In the genomic region with DNA sequence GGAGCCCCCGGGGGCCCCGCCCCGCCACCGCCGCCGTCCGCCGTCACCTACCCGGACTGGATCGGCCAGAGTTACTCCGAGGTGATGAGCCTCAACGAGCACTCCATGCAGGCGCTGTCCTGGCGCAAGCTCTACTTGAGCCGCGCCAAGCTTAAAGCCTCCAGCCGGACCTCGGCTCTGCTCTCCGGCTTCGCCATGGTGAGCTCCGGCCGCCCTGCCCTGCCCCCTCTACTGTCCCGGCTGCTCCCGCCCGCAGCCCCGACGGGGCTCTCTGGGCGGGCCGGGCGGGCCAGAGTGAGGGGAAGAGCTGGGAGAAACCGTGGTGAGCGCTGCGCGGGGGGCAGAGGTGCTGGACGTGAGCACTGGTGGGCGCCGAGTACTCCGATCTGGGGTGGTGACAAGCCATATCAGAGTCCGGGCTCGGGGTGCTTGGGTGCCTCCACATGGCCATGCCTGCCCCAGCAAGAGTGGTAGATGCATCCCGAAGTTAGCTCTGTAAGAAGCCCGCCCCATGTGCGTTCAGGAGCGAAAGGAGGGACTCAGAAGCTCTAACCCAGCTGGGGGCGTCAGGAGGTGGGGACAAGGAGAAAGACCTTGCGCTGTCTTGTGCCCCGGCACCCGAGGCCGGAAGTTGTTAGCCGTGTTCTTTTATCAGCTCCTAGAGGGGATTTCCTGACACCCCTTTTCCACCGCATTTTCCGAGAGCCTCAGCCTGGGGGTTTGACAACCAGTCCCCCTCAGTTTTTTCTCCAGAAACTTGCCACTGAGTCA, we compare ENCODE assay signal across 1 cellular context.
TF ChIP-seq lines count a peak whose summit lies in the region.

No MANE protein-coding gene starts in this region.

TF ChIP-seq in HepG2, 621 proteins besides CTCF, POLR2A, EP300 and RAD21 (continued from another document and continues in another):
- TF ChIP-seq, protein P1, sequence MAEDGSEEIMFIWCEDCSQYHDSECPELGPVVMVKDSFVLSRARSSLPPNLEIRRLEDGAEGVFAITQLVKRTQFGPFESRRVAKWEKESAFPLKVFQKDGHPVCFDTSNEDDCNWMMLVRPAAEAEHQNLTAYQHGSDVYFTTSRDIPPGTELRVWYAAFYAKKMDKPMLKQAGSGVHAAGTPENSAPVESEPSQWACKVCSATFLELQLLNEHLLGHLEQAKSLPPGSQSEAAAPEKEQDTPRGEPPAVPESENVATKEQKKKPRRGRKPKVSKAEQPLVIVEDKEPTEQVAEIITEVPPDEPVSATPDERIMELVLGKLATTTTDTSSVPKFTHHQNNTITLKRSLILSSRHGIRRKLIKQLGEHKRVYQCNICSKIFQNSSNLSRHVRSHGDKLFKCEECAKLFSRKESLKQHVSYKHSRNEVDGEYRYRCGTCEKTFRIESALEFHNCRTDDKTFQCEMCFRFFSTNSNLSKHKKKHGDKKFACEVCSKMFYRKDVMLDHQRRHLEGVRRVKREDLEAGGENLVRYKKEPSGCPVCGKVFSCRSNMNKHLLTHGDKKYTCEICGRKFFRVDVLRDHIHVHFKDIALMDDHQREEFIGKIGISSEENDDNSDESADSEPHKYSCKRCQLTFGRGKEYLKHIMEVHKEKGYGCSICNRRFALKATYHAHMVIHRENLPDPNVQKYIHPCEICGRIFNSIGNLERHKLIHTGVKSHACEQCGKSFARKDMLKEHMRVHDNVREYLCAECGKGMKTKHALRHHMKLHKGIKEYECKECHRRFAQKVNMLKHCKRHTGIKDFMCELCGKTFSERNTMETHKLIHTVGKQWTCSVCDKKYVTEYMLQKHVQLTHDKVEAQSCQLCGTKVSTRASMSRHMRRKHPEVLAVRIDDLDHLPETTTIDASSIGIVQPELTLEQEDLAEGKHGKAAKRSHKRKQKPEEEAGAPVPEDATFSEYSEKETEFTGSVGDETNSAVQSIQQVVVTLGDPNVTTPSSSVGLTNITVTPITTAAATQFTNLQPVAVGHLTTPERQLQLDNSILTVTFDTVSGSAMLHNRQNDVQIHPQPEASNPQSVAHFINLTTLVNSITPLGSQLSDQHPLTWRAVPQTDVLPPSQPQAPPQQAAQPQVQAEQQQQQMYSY (CRISPR knock-in tag; IDR thresholded peaks at IDR 0.05): no peak
- TF ChIP-seq PPARG (CRISPR knock-in tag; conservative IDR thresholded peaks at IDR 0.05) (no peak), ARHGAP35 (CRISPR knock-in tag; IDR thresholded peaks at IDR 0.05; ENCODE audit: borderline replicate concordance) (no peak), ZSCAN31 (CRISPR knock-in tag; IDR thresholded peaks at IDR 0.05; ENCODE audit: low read depth) (no peak), THAP11 (CRISPR knock-in tag; IDR thresholded peaks at IDR 0.05) (no peak), SNRNP70 (IDR thresholded peaks at IDR 0.05; ENCODE audit: low read depth, low read length) (no peak), KDM5B (CRISPR knock-in tag; IDR thresholded peaks at IDR 0.05; ENCODE audit: borderline replicate concordance) (peak; percentile 21; the same call in 1 of the 2 replicates), CHCHD3 (CRISPR knock-in tag; IDR thresholded peaks at IDR 0.05) (peak; percentile 67; the same call in 1 of the 2 replicates), ZFY (CRISPR knock-in tag; IDR thresholded peaks at IDR 0.05) (no peak; the same call in 1 of the 2 replicates), NPAS2 (CRISPR knock-in tag; IDR thresholded peaks at IDR 0.05; ENCODE audit: borderline replicate concordance) (no peak), SRSF1 (optimal IDR thresholded peaks at IDR 0.05; ENCODE audit: low read depth, low read length) (no peak), MAFF (IDR thresholded peaks at IDR 0.05; ENCODE audit: low read depth, low read length) (no peak), PRPF4 (IDR thresholded peaks at IDR 0.05; ENCODE audit: low read depth, low read length, poor library complexity, severe bottlenecking) (no peak), ZNF773 (CRISPR knock-in tag; IDR thresholded peaks at IDR 0.05; ENCODE audit: borderline replicate concordance) (peak; percentile 49; the same call in 1 of the 2 replicates), KLF15 (CRISPR knock-in tag; IDR thresholded peaks at IDR 0.05; ENCODE audit: borderline replicate concordance) (0 out of 2 replicates have a peak, but pooled peaks have one; percentile 45), CREM (IDR thresholded peaks at IDR 0.05) (no peak), CREM (CRISPR knock-in tag; IDR thresholded peaks at IDR 0.05) (no peak), MTF2 (CRISPR knock-in tag; IDR thresholded peaks at IDR 0.05; ENCODE audit: borderline replicate concordance) (no peak), ZNF713 (CRISPR knock-in tag; IDR thresholded peaks at IDR 0.05) (no peak), HOXD1 (CRISPR knock-in tag; IDR thresholded peaks at IDR 0.05) (0 out of 2 replicates have a peak, but pooled peaks have one; percentile 43), ETV6 (CRISPR knock-in tag; conservative IDR thresholded peaks at IDR 0.05) (no peak), WIZ (CRISPR knock-in tag; IDR thresholded peaks at IDR 0.05) (no peak), ARNT (IDR thresholded peaks at IDR 0.05) (no peak), ZNF264 (CRISPR knock-in tag; IDR thresholded peaks at IDR 0.05) (no peak), MAFK (conservative IDR thresholded peaks at IDR 0.05 in 1 of 2, IDR thresholded peaks at IDR 0.05 in 1 of 2; ENCODE audit: low read length in 2 of 2) (no peak), DR1 (CRISPR knock-in tag; IDR thresholded peaks at IDR 0.05) (no peak), ZNF274 (CRISPR knock-in tag; IDR thresholded peaks at IDR 0.05) (no peak; the same call in 1 of the 2 replicates), NCOA1 (CRISPR knock-in tag; IDR thresholded peaks at IDR 0.05) (no peak), MED13 (CRISPR knock-in tag; IDR thresholded peaks at IDR 0.05) (no peak)
- TF ChIP-seq, protein P2, sequence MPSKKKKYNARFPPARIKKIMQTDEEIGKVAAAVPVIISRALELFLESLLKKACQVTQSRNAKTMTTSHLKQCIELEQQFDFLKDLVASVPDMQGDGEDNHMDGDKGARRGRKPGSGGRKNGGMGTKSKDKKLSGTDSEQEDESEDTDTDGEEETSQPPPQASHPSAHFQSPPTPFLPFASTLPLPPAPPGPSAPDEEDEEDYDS (CRISPR knock-in tag; IDR thresholded peaks at IDR 0.05): no peak
- TF ChIP-seq, protein P3, sequence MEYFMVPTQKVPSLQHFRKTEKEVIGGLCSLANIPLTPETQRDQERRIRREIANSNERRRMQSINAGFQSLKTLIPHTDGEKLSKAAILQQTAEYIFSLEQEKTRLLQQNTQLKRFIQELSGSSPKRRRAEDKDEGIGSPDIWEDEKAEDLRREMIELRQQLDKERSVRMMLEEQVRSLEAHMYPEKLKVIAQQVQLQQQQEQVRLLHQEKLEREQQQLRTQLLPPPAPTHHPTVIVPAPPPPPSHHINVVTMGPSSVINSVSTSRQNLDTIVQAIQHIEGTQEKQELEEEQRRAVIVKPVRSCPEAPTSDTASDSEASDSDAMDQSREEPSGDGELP (IDR thresholded peaks at IDR 0.05; ENCODE audit: borderline replicate concordance, low read depth): 0 out of 2 replicates have a peak, but pooled peaks have one; percentile 17
- TF ChIP-seq, protein P4, sequence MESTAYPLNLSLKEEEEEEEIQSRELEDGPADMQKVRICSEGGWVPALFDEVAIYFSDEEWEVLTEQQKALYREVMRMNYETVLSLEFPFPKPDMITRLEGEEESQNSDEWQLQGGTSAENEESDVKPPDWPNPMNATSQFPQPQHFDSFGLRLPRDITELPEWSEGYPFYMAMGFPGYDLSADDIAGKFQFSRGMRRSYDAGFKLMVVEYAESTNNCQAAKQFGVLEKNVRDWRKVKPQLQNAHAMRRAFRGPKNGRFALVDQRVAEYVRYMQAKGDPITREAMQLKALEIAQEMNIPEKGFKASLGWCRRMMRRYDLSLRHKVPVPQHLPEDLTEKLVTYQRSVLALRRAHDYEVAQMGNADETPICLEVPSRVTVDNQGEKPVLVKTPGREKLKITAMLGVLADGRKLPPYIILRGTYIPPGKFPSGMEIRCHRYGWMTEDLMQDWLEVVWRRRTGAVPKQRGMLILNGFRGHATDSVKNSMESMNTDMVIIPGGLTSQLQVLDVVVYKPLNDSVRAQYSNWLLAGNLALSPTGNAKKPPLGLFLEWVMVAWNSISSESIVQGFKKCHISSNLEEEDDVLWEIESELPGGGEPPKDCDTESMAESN (CRISPR knock-in tag; conservative IDR thresholded peaks at IDR 0.05): no peak
- TF ChIP-seq, protein P5, sequence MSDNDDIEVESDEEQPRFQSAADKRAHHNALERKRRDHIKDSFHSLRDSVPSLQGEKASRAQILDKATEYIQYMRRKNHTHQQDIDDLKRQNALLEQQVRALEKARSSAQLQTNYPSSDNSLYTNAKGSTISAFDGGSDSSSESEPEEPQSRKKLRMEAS (IDR thresholded peaks at IDR 0.05): peak; percentile 69
- TF ChIP-seq, protein P6, sequence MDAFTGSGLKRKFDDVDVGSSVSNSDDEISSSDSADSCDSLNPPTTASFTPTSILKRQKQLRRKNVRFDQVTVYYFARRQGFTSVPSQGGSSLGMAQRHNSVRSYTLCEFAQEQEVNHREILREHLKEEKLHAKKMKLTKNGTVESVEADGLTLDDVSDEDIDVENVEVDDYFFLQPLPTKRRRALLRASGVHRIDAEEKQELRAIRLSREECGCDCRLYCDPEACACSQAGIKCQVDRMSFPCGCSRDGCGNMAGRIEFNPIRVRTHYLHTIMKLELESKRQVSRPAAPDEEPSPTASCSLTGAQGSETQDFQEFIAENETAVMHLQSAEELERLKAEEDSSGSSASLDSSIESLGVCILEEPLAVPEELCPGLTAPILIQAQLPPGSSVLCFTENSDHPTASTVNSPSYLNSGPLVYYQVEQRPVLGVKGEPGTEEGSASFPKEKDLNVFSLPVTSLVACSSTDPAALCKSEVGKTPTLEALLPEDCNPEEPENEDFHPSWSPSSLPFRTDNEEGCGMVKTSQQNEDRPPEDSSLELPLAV (CRISPR knock-in tag; conservative IDR thresholded peaks at IDR 0.05; ENCODE audit: low read depth): no peak
- TF ChIP-seq, protein P7, sequence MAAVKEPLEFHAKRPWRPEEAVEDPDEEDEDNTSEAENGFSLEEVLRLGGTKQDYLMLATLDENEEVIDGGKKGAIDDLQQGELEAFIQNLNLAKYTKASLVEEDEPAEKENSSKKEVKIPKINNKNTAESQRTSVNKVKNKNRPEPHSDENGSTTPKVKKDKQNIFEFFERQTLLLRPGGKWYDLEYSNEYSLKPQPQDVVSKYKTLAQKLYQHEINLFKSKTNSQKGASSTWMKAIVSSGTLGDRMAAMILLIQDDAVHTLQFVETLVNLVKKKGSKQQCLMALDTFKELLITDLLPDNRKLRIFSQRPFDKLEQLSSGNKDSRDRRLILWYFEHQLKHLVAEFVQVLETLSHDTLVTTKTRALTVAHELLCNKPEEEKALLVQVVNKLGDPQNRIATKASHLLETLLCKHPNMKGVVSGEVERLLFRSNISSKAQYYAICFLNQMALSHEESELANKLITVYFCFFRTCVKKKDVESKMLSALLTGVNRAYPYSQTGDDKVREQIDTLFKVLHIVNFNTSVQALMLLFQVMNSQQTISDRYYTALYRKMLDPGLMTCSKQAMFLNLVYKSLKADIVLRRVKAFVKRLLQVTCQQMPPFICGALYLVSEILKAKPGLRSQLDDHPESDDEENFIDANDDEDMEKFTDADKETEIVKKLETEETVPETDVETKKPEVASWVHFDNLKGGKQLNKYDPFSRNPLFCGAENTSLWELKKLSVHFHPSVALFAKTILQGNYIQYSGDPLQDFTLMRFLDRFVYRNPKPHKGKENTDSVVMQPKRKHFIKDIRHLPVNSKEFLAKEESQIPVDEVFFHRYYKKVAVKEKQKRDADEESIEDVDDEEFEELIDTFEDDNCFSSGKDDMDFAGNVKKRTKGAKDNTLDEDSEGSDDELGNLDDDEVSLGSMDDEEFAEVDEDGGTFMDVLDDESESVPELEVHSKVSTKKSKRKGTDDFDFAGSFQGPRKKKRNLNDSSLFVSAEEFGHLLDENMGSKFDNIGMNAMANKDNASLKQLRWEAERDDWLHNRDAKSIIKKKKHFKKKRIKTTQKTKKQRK (IDR thresholded peaks at IDR 0.05; ENCODE audit: low read length): no peak
- TF ChIP-seq, protein P8, sequence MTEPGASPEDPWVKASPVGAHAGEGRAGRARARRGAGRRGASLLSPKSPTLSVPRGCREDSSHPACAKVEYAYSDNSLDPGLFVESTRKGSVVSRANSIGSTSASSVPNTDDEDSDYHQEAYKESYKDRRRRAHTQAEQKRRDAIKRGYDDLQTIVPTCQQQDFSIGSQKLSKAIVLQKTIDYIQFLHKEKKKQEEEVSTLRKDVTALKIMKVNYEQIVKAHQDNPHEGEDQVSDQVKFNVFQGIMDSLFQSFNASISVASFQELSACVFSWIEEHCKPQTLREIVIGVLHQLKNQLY (CRISPR knock-in tag; IDR thresholded peaks at IDR 0.05): no peak
- TF ChIP-seq, protein P9, sequence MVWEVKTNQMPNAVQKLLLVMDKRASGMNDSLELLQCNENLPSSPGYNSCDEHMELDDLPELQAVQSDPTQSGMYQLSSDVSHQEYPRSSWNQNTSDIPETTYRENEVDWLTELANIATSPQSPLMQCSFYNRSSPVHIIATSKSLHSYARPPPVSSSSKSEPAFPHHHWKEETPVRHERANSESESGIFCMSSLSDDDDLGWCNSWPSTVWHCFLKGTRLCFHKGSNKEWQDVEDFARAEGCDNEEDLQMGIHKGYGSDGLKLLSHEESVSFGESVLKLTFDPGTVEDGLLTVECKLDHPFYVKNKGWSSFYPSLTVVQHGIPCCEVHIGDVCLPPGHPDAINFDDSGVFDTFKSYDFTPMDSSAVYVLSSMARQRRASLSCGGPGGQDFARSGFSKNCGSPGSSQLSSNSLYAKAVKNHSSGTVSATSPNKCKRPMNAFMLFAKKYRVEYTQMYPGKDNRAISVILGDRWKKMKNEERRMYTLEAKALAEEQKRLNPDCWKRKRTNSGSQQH (CRISPR knock-in tag; IDR thresholded peaks at IDR 0.05; ENCODE audit: low read depth): no peak
- TF ChIP-seq, protein P10, sequence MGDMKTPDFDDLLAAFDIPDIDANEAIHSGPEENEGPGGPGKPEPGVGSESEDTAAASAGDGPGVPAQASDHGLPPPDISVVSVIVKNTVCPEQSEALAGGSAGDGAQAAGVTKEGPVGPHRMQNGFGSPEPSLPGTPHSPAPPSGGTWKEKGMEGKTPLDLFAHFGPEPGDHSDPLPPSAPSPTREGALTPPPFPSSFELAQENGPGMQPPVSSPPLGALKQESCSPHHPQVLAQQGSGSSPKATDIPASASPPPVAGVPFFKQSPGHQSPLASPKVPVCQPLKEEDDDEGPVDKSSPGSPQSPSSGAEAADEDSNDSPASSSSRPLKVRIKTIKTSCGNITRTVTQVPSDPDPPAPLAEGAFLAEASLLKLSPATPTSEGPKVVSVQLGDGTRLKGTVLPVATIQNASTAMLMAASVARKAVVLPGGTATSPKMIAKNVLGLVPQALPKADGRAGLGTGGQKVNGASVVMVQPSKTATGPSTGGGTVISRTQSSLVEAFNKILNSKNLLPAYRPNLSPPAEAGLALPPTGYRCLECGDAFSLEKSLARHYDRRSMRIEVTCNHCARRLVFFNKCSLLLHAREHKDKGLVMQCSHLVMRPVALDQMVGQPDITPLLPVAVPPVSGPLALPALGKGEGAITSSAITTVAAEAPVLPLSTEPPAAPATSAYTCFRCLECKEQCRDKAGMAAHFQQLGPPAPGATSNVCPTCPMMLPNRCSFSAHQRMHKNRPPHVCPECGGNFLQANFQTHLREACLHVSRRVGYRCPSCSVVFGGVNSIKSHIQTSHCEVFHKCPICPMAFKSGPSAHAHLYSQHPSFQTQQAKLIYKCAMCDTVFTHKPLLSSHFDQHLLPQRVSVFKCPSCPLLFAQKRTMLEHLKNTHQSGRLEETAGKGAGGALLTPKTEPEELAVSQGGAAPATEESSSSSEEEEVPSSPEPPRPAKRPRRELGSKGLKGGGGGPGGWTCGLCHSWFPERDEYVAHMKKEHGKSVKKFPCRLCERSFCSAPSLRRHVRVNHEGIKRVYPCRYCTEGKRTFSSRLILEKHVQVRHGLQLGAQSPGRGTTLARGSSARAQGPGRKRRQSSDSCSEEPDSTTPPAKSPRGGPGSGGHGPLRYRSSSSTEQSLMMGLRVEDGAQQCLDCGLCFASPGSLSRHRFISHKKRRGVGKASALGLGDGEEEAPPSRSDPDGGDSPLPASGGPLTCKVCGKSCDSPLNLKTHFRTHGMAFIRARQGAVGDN (CRISPR knock-in tag; IDR thresholded peaks at IDR 0.05): peak; percentile 56; the same call in 1 of the 2 replicates
